In the genomic region with DNA sequence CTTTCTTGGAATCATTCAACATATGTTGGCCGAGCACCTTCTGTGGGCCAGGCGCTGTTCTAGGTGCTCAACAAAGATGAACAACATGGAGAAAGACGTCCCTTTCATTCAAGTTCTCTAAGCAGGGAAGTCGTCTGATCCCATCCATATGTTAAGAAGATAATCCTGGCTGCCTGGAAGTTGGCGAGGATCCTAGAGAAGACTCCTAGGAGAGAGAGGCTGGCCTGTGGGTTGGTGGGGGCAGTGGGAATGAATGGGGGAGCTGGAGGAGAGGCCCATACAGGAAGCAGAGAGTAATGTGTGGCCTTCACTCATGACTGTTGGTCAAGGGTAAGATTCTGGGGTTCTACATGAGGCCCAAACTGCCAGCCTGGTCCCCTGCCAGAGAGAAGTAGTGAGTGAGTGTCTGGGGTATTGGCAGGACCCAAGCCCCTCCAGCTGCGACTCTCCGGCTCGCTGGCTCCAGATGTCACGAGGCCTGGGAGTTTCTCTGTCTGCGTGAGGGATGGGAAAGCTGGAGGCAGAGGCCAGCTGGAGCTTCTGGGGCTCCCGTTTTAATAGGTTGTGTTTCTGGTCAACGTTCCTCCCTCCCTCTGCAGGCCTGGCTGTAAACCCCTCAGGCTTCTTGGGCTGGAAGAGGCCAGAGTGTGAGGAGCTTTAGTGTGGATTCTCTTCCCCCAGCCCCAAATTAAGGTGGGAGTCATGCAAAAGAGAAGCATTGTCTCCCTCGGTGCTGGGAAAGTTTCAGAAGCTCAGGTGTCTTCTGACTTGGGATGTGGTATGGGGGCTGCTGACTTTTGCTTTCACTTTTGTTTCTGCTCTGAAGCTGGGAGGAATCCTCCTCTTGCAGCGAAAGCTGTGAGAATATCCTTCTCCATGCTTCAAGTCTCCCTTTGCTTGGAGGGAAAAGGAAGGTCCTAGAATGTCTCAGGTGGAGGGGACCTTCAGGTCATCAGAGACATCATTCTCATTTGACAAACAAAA, we compare ENCODE assay signal across 10 cellular contexts. TPM values are rescaled to one million over a fixed set of nuclear protein-coding genes. Genes with fewer than 3 reads are reported as not detected.
DNase-seq lines count a peak whose midpoint lies in the region; TF ChIP-seq lines count a peak whose summit lies in the region.
"Had no signal": no experiment of that assay in that cellular context is flagged by ENCODE, and none has a peak within 500 bp of the region (broad histone marks: within the 10 kb centered on the region; RNA-seq: fewer than 3 reads in every experiment).

No MANE protein-coding gene starts in this region.

- peaks cover 57% of the 10 kb centered on the region for H3K4me1 Mint-ChIP-seq in activated naive CD4-positive, alpha-beta T cell treated with anti-CD3 and anti-CD28 coated beads, Interleukin-2, amount 10 ng/mL, durations not matched to agents 7 days and 5 days

- TF ChIP-seq CTCF in OCI-LY3 (IDR thresholded peaks at IDR 0.05; ENCODE audit: low read depth, low read length) (no peak), esophagus muscularis mucosa (IDR thresholded peaks at IDR 0.05) (no peak), stomach (IDR thresholded peaks at IDR 0.05) (no peak)

- peaks cover 67% of the 10 kb centered on the region for H3K27me3 Mint-ChIP-seq in activated naive CD4-positive, alpha-beta T cell treated with anti-CD3 and anti-CD28 coated beads, Interleukin-2, amount 10 ng/mL, durations not matched to agents 7 days and 5 days

- peak overlapping the region; percentile 82 for H2AFZ ChIP-seq in OCI-LY3 (ENCODE audit: low read depth, low read length)

- H3K4me3 ChIP-seq in OCI-LY3 (ENCODE audit: low read length) (peak overlapping the region; percentile 43), esophagus muscularis mucosa (no peak overlapping the region), stomach (peak overlapping the region in 2 of 4 donors; percentile 60 to 75)

- no peaks in the 10 kb centered on the region for H3K36me3 Mint-ChIP-seq in activated naive CD4-positive, alpha-beta T cell treated with anti-CD3 and anti-CD28 coated beads, Interleukin-2, amount 10 ng/mL, durations not matched to agents 7 days and 5 days

- no peak overlapping the region for H3K9ac ChIP-seq in OCI-LY3 (ENCODE audit: low read length)

- no peaks in the 10 kb centered on the region for H3K79me2 ChIP-seq in OCI-LY3 (ENCODE audit: low read length)

- CTCF ChIA-PET in activated naive CD4-positive, alpha-beta T cell treated with anti-CD3 and anti-CD28 coated beads, Interleukin-2, amount 10 ng/mL, durations not matched to agents 7 days and 5 days (lab: Charles Lee) = interaction anchor here (0.9 to 2.7 kb wide), 7 partner anchors 8 to 148 kb away, joined by 3 to 11 read pairs (median 3); no protein-coding TSS in a partner anchor

- DNase-seq in activated naive CD4-positive, alpha-beta T cell treated with anti-CD3 and anti-CD28 coated beads, Interleukin-2, amount 10 ng/mL, durations not matched to agents 7 days and 5 days = peak; percentile 53
- no peak for DNase-seq in activated naive CD4-positive, alpha-beta T cell treated with anti-CD3 and anti-CD28 coated beads, Interleukin-2, amount 50 U/mL, for 16 hours
- DNase-seq in esophagus muscularis mucosa (ENCODE audit: extremely low spot score) = no peak
- no peak for DNase-seq in stomach
- DNase-seq in NCI-H187 (lab: John Stamatoyannopoulos, UW) = no peak
- no peak for DNase-seq in activated CD4-positive, CD25-positive, alpha-beta regulatory T cell treated with anti-CD3 and anti-CD28 coated beads, Interleukin-2, amount 50 U/mL, for 72 hours
- DNase-seq in ecto neural progenitor cell (ENCODE audit: low spot score) = no peak
- DNase-seq: AML-193, NCI-H2107 had no signal

- no peaks in the 10 kb centered on the region for H3K36me3 ChIP-seq in OCI-LY3 (replicated peaks; ENCODE audit: low read depth, low read length)
- no peaks in the 10 kb centered on the region for H3K36me3 ChIP-seq in esophagus muscularis mucosa
- no peaks in the 10 kb centered on the region for H3K36me3 ChIP-seq in stomach

- no peaks in the 10 kb centered on the region for H4K20me1 ChIP-seq in OCI-LY3 (ENCODE audit: insufficient read depth, low read length)

- no peak for TF ChIP-seq POLR2A in esophagus muscularis mucosa (IDR thresholded peaks at IDR 0.05; ENCODE audit: low read depth)
- TF ChIP-seq POLR2A in stomach (IDR thresholded peaks at IDR 0.05) = no peak

- peak overlapping the region; percentile 72 for H3K27ac Mint-ChIP-seq in activated naive CD4-positive, alpha-beta T cell treated with anti-CD3 and anti-CD28 coated beads, Interleukin-2, amount 10 ng/mL, durations not matched to agents 7 days and 5 days

- H3K27me3 ChIP-seq in OCI-LY3 (ENCODE audit: low read depth, low read length) = no peaks in the 10 kb centered on the region
- H3K27me3 ChIP-seq in esophagus muscularis mucosa = peaks cover 0 to 8% (median 0%) of the 10 kb centered on the region in 4 donors
- peaks cover 0 to 28% (median 8%) of the 10 kb centered on the region in 3 donors for H3K27me3 ChIP-seq in stomach

- no peaks in the 10 kb centered on the region for H3K9me3 ChIP-seq in OCI-LY3 (ENCODE audit: insufficient read depth, low read length)
- H3K9me3 ChIP-seq in esophagus muscularis mucosa = no peaks in the 10 kb centered on the region
- no peaks in the 10 kb centered on the region for H3K9me3 ChIP-seq in stomach

- WGBS in esophagus muscularis mucosa = 54% methylated on average over 13 of the region's 14 CpGs
- 47 to 50% (median 49%) methylated on average over 14 of the region's 14 CpGs for WGBS in stomach, 5 donors

- H3K4me2 ChIP-seq in OCI-LY3 (ENCODE audit: low read length) = peak overlapping the region; percentile 68

- intact Hi-C loops in esophagus muscularis mucosa (cut with DNase I) (no loop called here), stomach (cut with DNase I; ENCODE audit: low total_unique reads) (loop anchor here (5.0 kb wide), 1 partner anchor 41 kb away; no protein-coding TSS in a partner anchor)

- peaks cover 16% of the 10 kb centered on the region for H3K4me1 ChIP-seq in OCI-LY3 (ENCODE audit: low read length)
- peaks cover 23 to 92% (median 80%) of the 10 kb centered on the region in 4 donors for H3K4me1 ChIP-seq in esophagus muscularis mucosa
- H3K4me1 ChIP-seq in stomach = peaks cover 72 to 90% (median 82%) of the 10 kb centered on the region in 4 donors

- TF ChIP-seq EP300 in esophagus muscularis mucosa (IDR thresholded peaks at IDR 0.05) (no peak), stomach (IDR thresholded peaks at IDR 0.05) (no peak)

- H3K27ac ChIP-seq in OCI-LY3 (ENCODE audit: low read length) (no peak overlapping the region), esophagus muscularis mucosa (replicated peaks in 1 of 4) (peak overlapping the region; percentile 26 to 91 (median 58)), stomach (peak overlapping the region; percentile 62 to 99 (median 97))

- H3K9me3 Mint-ChIP-seq in activated naive CD4-positive, alpha-beta T cell treated with anti-CD3 and anti-CD28 coated beads, Interleukin-2, amount 10 ng/mL, durations not matched to agents 7 days and 5 days = no peaks in the 10 kb centered on the region

- H3K4me3 Mint-ChIP-seq in activated naive CD4-positive, alpha-beta T cell treated with anti-CD3 and anti-CD28 coated beads, Interleukin-2, amount 10 ng/mL, durations not matched to agents 7 days and 5 days = peak overlapping the region; percentile 56

RNA-seq across cellular contexts. Expression of a gene that starts 2.5 kb away (rescaled TPM):
- total RNA-seq in esophagus muscularis mucosa = 10 to 100 TPM in 3 of 4 donors, 1 to 10 TPM in 1; 8.6 to 17.2 (median 11.4) TPM
- total RNA-seq in stomach = 10 to 100 TPM in 4 of 5 donors, 1 to 10 TPM in 1; 1.2 to 32.2 (median 13.8) TPM
- polyA plus RNA-seq in stomach = 10 to 100 TPM; 13.6 to 18.2 (median 17.2) TPM
